1 cellular context compared by ENCODE assay signal in the genomic region with DNA sequence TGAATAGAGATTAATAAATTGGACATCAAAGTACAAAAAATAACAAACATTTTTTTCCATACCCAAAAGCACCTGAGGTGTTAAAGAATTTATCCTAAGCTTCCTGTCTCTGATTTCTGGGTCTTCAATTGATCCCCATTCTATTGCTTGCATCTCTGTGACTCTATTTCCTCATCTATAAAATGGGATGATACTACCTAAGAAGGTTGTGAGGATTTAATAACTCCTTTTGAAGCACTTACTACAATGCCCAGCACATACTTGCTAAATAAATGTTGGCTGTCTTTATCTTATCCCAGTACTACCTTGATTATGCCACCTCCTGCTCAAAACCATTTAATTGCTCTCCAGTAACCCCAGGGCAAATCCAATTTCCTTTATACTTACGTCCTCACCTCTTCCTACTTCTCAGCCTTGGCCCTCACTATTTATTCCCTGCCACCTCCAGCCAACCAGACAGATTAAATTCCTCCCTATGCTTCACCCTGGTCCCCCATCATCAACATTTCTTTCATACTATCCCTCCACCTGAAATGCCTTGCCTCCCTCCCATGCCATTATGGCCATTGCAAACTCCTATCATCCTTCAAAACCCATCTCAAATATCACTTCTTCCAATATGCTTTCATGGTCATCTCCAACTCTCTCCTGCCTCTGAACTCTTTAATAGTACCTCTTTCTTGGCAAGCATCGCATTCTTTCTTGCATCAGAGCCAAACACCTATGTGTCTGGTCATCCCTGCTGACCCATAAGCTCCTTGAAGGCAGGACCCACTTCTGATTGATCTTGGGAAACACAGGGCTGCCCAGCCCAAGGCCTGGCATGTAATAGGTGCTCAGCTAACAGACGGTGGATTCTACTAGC.
TF ChIP-seq lines count a peak whose summit lies in the region.

No MANE protein-coding gene starts in this region.

TF ChIP-seq in H1, 55 proteins besides CTCF, POLR2A, EP300 and RAD21:
- TF ChIP-seq NRF1 (IDR thresholded peaks at IDR 0.05; ENCODE audit: low read depth, low read length), result no peak
- no peak for TF ChIP-seq TAF7 (optimal IDR thresholded peaks at IDR 0.05; ENCODE audit: borderline replicate concordance, low read depth, low read length)
- TF ChIP-seq KDM5A (IDR thresholded peaks at IDR 0.05; ENCODE audit: low read length), result no peak
- TF ChIP-seq TBP (IDR thresholded peaks at IDR 0.05; ENCODE audit: low read depth, low read length), result no peak
- no peak for TF ChIP-seq GTF2F1 (IDR thresholded peaks at IDR 0.05; ENCODE audit: borderline replicate concordance, low read depth, low read length)
- TF ChIP-seq CREB1 (IDR thresholded peaks at IDR 0.05), result no peak
- TF ChIP-seq EGR1 (IDR thresholded peaks at IDR 0.05; ENCODE audit: borderline replicate concordance, low read depth, low read length), result no peak
- no peak for TF ChIP-seq SP1 (IDR thresholded peaks at IDR 0.05; ENCODE audit: low read depth, low read length)
- TF ChIP-seq SP2 (IDR thresholded peaks at IDR 0.05; ENCODE audit: low read length), result no peak
- no peak for TF ChIP-seq NANOG (IDR thresholded peaks at IDR 0.05; ENCODE audit: insufficient read depth, low read depth, low read length, poor library complexity, severe bottlenecking)
- TF ChIP-seq ASH2L (IDR thresholded peaks at IDR 0.05; ENCODE audit: low read length), result no peak
- no peak for TF ChIP-seq CHD7 (IDR thresholded peaks at IDR 0.05; ENCODE audit: insufficient replicate concordance, low read length)
- no peak for TF ChIP-seq ZNF274 (IDR thresholded peaks at IDR 0.05; ENCODE audit: borderline replicate concordance, extremely low read depth, low read length)
- no peak for TF ChIP-seq CBX5 (IDR thresholded peaks at IDR 0.05; ENCODE audit: low read depth, low read length)
